In the genomic region with DNA sequence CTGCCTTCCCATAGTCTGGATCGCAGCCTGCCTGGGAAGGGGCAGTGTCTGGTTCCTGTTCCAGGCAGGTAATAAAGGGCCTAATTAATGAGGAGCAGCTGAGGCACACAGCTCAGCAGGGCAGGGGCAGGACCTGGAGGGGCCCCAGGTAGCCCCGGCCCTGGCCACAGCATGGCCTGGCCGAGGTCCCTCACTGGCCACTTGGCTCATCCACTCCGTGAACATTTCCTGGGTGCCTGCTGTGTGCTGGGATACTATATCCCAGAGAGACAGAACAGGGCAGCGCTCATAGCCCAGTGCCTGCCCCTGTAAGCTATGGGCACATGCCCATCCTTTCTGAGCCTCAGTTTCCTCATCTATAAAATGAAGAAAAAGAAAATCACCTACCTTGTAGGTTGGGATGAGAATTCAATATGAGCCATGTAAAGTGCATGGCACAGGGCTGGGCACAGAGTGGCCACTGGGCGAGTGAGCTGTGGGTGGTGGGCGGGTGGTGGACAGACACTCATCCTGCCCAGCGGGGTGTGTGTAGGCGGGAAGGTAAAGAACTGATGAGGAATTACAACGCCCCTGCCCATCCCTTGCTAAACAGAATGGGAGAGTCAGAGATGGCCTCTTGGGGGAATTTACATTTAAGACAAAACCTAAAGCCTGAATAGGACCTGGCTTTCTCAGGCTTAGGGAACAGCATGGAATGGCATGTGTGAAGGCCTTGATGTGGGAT, we compare ENCODE assay signal across 1 cellular context.
TF ChIP-seq lines count a peak whose summit lies in the region.

No MANE protein-coding gene starts in this region.

TF ChIP-seq in GM23338, 12 proteins besides CTCF, POLR2A, EP300 and RAD21:
- TF ChIP-seq, protein P1, sequence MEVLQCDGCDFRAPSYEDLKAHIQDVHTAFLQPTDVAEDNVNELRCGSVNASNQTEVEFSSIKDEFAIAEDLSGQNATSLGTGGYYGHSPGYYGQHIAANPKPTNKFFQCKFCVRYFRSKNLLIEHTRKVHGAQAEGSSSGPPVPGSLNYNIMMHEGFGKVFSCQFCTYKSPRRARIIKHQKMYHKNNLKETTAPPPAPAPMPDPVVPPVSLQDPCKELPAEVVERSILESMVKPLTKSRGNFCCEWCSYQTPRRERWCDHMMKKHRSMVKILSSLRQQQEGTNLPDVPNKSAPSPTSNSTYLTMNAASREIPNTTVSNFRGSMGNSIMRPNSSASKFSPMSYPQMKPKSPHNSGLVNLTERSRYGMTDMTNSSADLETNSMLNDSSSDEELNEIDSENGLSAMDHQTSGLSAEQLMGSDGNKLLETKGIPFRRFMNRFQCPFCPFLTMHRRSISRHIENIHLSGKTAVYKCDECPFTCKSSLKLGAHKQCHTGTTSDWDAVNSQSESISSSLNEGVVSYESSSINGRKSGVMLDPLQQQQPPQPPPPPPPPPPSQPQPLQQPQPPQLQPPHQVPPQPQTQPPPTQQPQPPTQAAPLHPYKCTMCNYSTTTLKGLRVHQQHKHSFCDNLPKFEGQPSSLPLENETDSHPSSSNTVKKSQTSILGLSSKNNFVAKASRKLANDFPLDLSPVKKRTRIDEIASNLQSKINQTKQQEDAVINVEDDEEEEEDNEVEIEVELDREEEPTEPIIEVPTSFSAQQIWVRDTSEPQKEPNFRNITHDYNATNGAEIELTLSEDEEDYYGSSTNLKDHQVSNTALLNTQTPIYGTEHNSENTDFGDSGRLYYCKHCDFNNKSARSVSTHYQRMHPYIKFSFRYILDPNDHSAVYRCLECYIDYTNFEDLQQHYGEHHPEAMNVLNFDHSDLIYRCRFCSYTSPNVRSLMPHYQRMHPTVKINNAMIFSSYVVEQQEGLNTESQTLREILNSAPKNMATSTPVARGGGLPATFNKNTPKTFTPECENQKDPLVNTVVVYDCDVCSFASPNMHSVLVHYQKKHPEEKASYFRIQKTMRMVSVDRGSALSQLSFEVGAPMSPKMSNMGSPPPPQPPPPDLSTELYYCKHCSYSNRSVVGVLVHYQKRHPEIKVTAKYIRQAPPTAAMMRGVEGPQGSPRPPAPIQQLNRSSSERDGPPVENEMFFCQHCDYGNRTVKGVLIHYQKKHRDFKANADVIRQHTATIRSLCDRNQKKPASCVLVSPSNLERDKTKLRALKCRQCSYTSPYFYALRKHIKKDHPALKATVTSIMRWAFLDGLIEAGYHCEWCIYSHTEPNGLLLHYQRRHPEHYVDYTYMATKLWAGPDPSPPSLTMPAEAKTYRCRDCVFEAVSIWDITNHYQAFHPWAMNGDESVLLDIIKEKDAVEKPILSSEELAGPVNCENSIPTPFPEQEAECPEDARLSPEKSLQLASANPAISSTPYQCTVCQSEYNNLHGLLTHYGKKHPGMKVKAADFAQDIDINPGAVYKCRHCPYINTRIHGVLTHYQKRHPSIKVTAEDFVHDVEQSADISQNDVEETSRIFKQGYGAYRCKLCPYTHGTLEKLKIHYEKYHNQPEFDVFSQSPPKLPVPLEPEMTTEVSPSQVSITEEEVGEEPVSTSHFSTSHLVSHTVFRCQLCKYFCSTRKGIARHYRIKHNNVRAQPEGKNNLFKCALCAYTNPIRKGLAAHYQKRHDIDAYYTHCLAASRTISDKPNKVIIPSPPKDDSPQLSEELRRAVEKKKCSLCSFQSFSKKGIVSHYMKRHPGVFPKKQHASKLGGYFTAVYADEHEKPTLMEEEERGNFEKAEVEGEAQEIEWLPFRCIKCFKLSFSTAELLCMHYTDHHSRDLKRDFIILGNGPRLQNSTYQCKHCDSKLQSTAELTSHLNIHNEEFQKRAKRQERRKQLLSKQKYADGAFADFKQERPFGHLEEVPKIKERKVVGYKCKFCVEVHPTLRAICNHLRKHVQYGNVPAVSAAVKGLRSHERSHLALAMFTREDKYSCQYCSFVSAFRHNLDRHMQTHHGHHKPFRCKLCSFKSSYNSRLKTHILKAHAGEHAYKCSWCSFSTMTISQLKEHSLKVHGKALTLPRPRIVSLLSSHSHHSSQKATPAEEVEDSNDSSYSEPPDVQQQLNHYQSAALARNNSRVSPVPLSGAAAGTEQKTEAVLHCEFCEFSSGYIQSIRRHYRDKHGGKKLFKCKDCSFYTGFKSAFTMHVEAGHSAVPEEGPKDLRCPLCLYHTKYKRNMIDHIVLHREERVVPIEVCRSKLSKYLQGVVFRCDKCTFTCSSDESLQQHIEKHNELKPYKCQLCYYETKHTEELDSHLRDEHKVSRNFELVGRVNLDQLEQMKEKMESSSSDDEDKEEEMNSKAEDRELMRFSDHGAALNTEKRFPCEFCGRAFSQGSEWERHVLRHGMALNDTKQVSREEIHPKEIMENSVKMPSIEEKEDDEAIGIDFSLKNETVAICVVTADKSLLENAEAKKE (CRISPR knock-in tag; IDR thresholded peaks at IDR 0.05): no peak
- TF ChIP-seq CREB1 (CRISPR knock-in tag; IDR thresholded peaks at IDR 0.05; ENCODE audit: low read depth): no peak
- TF ChIP-seq ZNF331 (CRISPR knock-in tag; IDR thresholded peaks at IDR 0.05; ENCODE audit: low read depth): no peak
